20 cellular contexts compared by ENCODE assay signal in genomic region chr4:5368426-5368825, GRCh38.
DNase-seq lines count a peak whose midpoint lies in the region; ATAC-seq and TF ChIP-seq lines count a peak whose summit lies in the region.
"Had no signal": no experiment of that assay in that cellular context is flagged by ENCODE, and none has a peak within 500 bp of the region (broad histone marks: within the 10 kb centered on the region; RNA-seq: fewer than 3 reads in every experiment).

No MANE protein-coding gene starts in this region.

- no peak overlapping the region for H2AK9ac ChIP-seq in IMR-90 (replicated peaks; ENCODE audit: low read depth, low read length, poor library complexity)

- H3K9ac ChIP-seq in IMR-90 (ENCODE audit: low read depth, low read length) (no peak overlapping the region), neuronal stem cell (ENCODE audit: low read depth, low read length, poor library complexity) (no peak overlapping the region)
- H3K9ac ChIP-seq: BLaER1 had no signal

- H3K4me1 Mint-ChIP-seq in osteocyte (ENCODE audit: unreplicated experiment), result peaks cover 72% of the 10 kb centered on the region
- H3K4me1 Mint-ChIP-seq: CD14-positive monocyte; CD4-positive, alpha-beta memory T cell; CD4-positive, CD25-positive, alpha-beta regulatory T cell; CD8-positive, alpha-beta memory T cell had no signal

- in situ Hi-C loops in IMR-90 (cut with MboI; ENCODE audit: low sequenced_read_pairs), result no loop called here

- 0 out of 3 replicates have a peak overlapping the region, but pooled peaks have one; percentile 84 for H2BK15ac ChIP-seq in IMR-90 (ENCODE audit: low read depth, low read length)
- no peak overlapping the region for H2BK15ac ChIP-seq in neuronal stem cell (ENCODE audit: low read length)

- TF ChIP-seq CTCF in IMR-90 (conservative IDR thresholded peaks at IDR 0.05; ENCODE audit: low read depth, low read length) (no peak), osteocyte (IDR thresholded peaks at IDR 0.05) (no peak)

- TF ChIP-seq RAD21 in IMR-90 (IDR thresholded peaks at IDR 0.05; ENCODE audit: low read length), result no peak

- no peak overlapping the region for H4K5ac ChIP-seq in IMR-90 (ENCODE audit: low read depth, low read length)

- peak overlapping the region; percentile 77 for H2BK20ac ChIP-seq in IMR-90 (ENCODE audit: low read depth, low read length)

- H2AFZ ChIP-seq in IMR-90 (replicated peaks; ENCODE audit: low read length, poor library complexity) (peak overlapping the region; percentile 34), neuronal stem cell (ENCODE audit: low read length) (no peak overlapping the region)

- H3K79me1 ChIP-seq in IMR-90 (ENCODE audit: low read depth in 1 of 2, low read length in 2 of 2), result peaks cover 0 to 19% of the 10 kb centered on the region in 2 experiments; a peak in 2 of 4 replicates
- no peaks in the 10 kb centered on the region for H3K79me1 ChIP-seq in neuronal stem cell (ENCODE audit: low read depth, low read length)

- H4K8ac ChIP-seq in IMR-90 (ENCODE audit: low read depth in 2 of 2, low read length in 2 of 2) (no peak overlapping the region), neuronal stem cell (ENCODE audit: low read depth, low read length) (no peak overlapping the region)

- DNase-seq in IMR-90, result no peak
- peak; percentile 22 for DNase-seq in RPMI7951 (ENCODE audit: low read depth)
- DNase-seq in neuronal stem cell (ENCODE audit: low spot score), result no peak
- DNase-seq in osteocyte (ENCODE audit: extremely low spot score, unreplicated experiment), result peak; percentile 76
- DNase-seq in midbrain (lab: John Stamatoyannopoulos, UW), result no peak
- no peak for DNase-seq in DMS 273 treated with DMSO at 0.1 percent for 48 hours (lab: John Stamatoyannopoulos, UW)
- no peak for DNase-seq in ecto neural progenitor cell (ENCODE audit: low spot score)
- no peak for DNase-seq in head of caudate nucleus
- DNase-seq: 8988T; ACHN; BE2C; C1 segment of cervical spinal cord; CD4-positive, alpha-beta memory T cell; CD4-positive, CD25-positive, alpha-beta regulatory T cell; CD8-positive, alpha-beta memory T cell; COR-L47; DMS79 treated with DMSO at 0.1 percent for 48 hours; GF-D8 had no signal

- no peak for ATAC-seq in IMR-90 (ENCODE audit: low read depth)

- H3K4me3 Mint-ChIP-seq in osteocyte (ENCODE audit: unreplicated experiment), result no peak overlapping the region
- H3K4me3 Mint-ChIP-seq: CD14-positive monocyte; CD4-positive, alpha-beta memory T cell; CD4-positive, CD25-positive, alpha-beta regulatory T cell; CD8-positive, alpha-beta memory T cell had no signal

- no peak overlapping the region for H2BK12ac ChIP-seq in neuronal stem cell (ENCODE audit: low read length)

- no peak for TF ChIP-seq POLR2A in IMR-90 (IDR thresholded peaks at IDR 0.05; ENCODE audit: low read depth, low read length)

- H3K23ac ChIP-seq in IMR-90 (ENCODE audit: low read depth, low read length), result no peak overlapping the region
- no peak overlapping the region for H3K23ac ChIP-seq in neuronal stem cell (ENCODE audit: low read depth, low read length, poor library complexity)

- H3K4me3 ChIP-seq in IMR-90 (ENCODE audit: insufficient read depth, low read depth, low read length) (no peak overlapping the region), neuronal stem cell (ENCODE audit: low read length in 2 of 2) (no peak overlapping the region)
- H3K4me3 ChIP-seq: BLaER1 had no signal

- H2BK5ac ChIP-seq in IMR-90 (ENCODE audit: low read depth, low read length, poor library complexity, severe bottlenecking), result no peak overlapping the region
- H2BK5ac ChIP-seq in neuronal stem cell (ENCODE audit: low read length), result no peak overlapping the region

- no peak overlapping the region for H3K56ac ChIP-seq in IMR-90 (ENCODE audit: extremely low read depth, insufficient read depth, low read length)

- peak overlapping the region; percentile 75 for H3K4ac ChIP-seq in IMR-90 (ENCODE audit: low read depth, low read length)
- H3K4ac ChIP-seq in neuronal stem cell (ENCODE audit: low read length), result no peak overlapping the region

- H4K91ac ChIP-seq in IMR-90 (ENCODE audit: insufficient read depth, low read depth, low read length) (peak overlapping the region; percentile 73; the same call in 1 of the 2 replicates), neuronal stem cell (ENCODE audit: low read depth, low read length, poor library complexity) (no peak overlapping the region)

- H3K27me3 Mint-ChIP-seq in osteocyte (ENCODE audit: unreplicated experiment), result no peaks in the 10 kb centered on the region
- H3K27me3 Mint-ChIP-seq: CD4-positive, CD25-positive, alpha-beta regulatory T cell; CD8-positive, alpha-beta memory T cell had no signal

- no TSS peak for BruUV-seq in IMR-90 (replicated peaks; lab: Mats Ljungman, UMichigan)

- POLR2A ChIA-PET in IMR-90 (lab: Charles Lee; ENCODE audit: unreplicated experiment), result no interaction called here

- no CpG with 5 or more reads among the region's 3 CpGs for WGBS in IMR-90 (ENCODE audit: extremely low coverage in 2 of 2, insufficient read length in 1 of 2), 2 experiments
- WGBS in neuronal stem cell (ENCODE audit: extremely low coverage in 2 of 2, insufficient read length in 2 of 2, insufficient replicate concordance in 1 of 2), 2 donors, result no CpG with 5 or more reads among the region's 3 CpGs

- H3K14ac ChIP-seq in IMR-90 (replicated peaks; ENCODE audit: low read depth, low read length) (no peak overlapping the region), neuronal stem cell (ENCODE audit: low read length) (no peak overlapping the region)

- H3K27ac Mint-ChIP-seq in osteocyte (ENCODE audit: unreplicated experiment), result peak overlapping the region; percentile 69
- H3K27ac Mint-ChIP-seq: CD14-positive monocyte; CD4-positive, alpha-beta memory T cell; CD4-positive, CD25-positive, alpha-beta regulatory T cell had no signal

- H3K27me3 ChIP-seq in IMR-90 (ENCODE audit: control insufficient read depth, insufficient read depth, low read length) (no peaks in the 10 kb centered on the region), neuronal stem cell (ENCODE audit: control insufficient read depth in 3 of 3, insufficient read depth in 3 of 3, low read depth in 1 of 3, low read length in 3 of 3) (no peaks in the 10 kb centered on the region)
- H3K27me3 ChIP-seq: BE2C, BLaER1 had no signal

- H3K4me2 ChIP-seq in IMR-90 (ENCODE audit: low read depth, low read length) (no peak overlapping the region), neuronal stem cell (ENCODE audit: insufficient read depth, low read length, poor library complexity, severe bottlenecking) (no peak overlapping the region)
- H3K4me2 ChIP-seq: BLaER1 had no signal

- 0 out of 2 replicates have a peak, but pooled peaks cover under 1% of the 10 kb centered on the region for H3K9me3 ChIP-seq in IMR-90 (ENCODE audit: control insufficient read depth, insufficient read depth, low read length)
- no peaks in the 10 kb centered on the region for H3K9me3 ChIP-seq in neuronal stem cell (replicated peaks in 1 of 2; ENCODE audit: control insufficient read depth in 2 of 2, insufficient read depth in 1 of 2, low read depth in 1 of 2, low read length in 2 of 2)
- H3K9me3 ChIP-seq: BE2C, BLaER1 had no signal

- H3K4me1 ChIP-seq in IMR-90 (ENCODE audit: control insufficient read depth, insufficient read depth, low read length), result peaks cover 13% of the 10 kb centered on the region
- H3K4me1 ChIP-seq in neuronal stem cell (ENCODE audit: control insufficient read depth in 2 of 2, insufficient read depth in 1 of 2, low read depth in 1 of 2, low read length in 2 of 2), result peaks cover 0 to 7% of the 10 kb centered on the region in 2 donors
- H3K4me1 ChIP-seq: BE2C, BLaER1 had no signal

- dilution Hi-C loops in IMR-90 (cut with HindIII; ENCODE audit: low sequenced_read_pairs, unreplicated experiment), result no loop called here

- H2AK5ac ChIP-seq in IMR-90 (ENCODE audit: low read depth, low read length) (peak overlapping the region; percentile 89; the same call in 1 of the 2 replicates), neuronal stem cell (ENCODE audit: low read depth, low read length) (no peak overlapping the region)

- peaks cover 34% of the 10 kb centered on the region for H3K9me1 ChIP-seq in IMR-90 (ENCODE audit: insufficient read depth, low read length)

- H3K27ac ChIP-seq in IMR-90 (ENCODE audit: insufficient read depth, low read length) (no peak overlapping the region), neuronal stem cell (replicated peaks; ENCODE audit: low read length) (no peak overlapping the region)
- H3K27ac ChIP-seq: BLaER1 had no signal

- H3K18ac ChIP-seq in IMR-90 (ENCODE audit: low read depth, low read length) (no peak overlapping the region), neuronal stem cell (ENCODE audit: low read length) (peak overlapping the region; percentile 63)

- H4K20me1 ChIP-seq in IMR-90 (ENCODE audit: insufficient read depth, low read length), result no peaks in the 10 kb centered on the region; the same call in 1 of the 2 replicates

- peak overlapping the region; percentile 59 for H2BK120ac ChIP-seq in IMR-90 (ENCODE audit: low read depth, low read length)
- no peak overlapping the region for H2BK120ac ChIP-seq in neuronal stem cell (ENCODE audit: low read depth, low read length)

- intact Hi-C loops in IMR-90 (cut with micrococcal nuclease), result no loop called here
- intact Hi-C loops in head of caudate nucleus (cut with DNase I), result no loop called here

- H3K36me3 Mint-ChIP-seq in osteocyte (ENCODE audit: unreplicated experiment), result peaks cover 2% of the 10 kb centered on the region
- H3K36me3 Mint-ChIP-seq: CD14-positive monocyte; CD4-positive, alpha-beta memory T cell; CD4-positive, CD25-positive, alpha-beta regulatory T cell had no signal

- CTCF ChIA-PET in IMR-90 (lab: Yijun Ruan, JAX), result interaction anchor here (1.2 kb wide), 1 partner anchor 92 kb away, joined by 3 read pairs; no protein-coding TSS in a partner anchor

- H3K36me3 ChIP-seq in IMR-90 (ENCODE audit: control insufficient read depth, insufficient read depth, low read length), result no peaks in the 10 kb centered on the region
- H3K36me3 ChIP-seq in neuronal stem cell (replicated peaks in 1 of 2; ENCODE audit: control insufficient read depth in 2 of 2, insufficient read depth in 2 of 2, low read length in 2 of 2), result no peaks in the 10 kb centered on the region
- H3K36me3 ChIP-seq: BE2C, BLaER1 had no signal

- H3K9me3 Mint-ChIP-seq in osteocyte (ENCODE audit: unreplicated experiment), result no peaks in the 10 kb centered on the region

TF ChIP-seq in IMR-90, 13 proteins besides CTCF, POLR2A, EP300 and RAD21 (continues in another document):
- TF ChIP-seq USF2 (IDR thresholded peaks at IDR 0.05; ENCODE audit: low read depth, low read length) (no peak), CHD1 (IDR thresholded peaks at IDR 0.05; ENCODE audit: low read depth, low read length) (no peak), RCOR1 (IDR thresholded peaks at IDR 0.05; ENCODE audit: insufficient replicate concordance, low read length) (no peak), MAZ (IDR thresholded peaks at IDR 0.05; ENCODE audit: borderline replicate concordance, low read depth, low read length) (no peak), RFX5 (IDR thresholded peaks at IDR 0.05; ENCODE audit: low read depth, low read length) (no peak)

Comparison
In these comparisons a context has a peak if more than half of its experiments do, and no peak if none do; other contexts are left out.
1. DNase-seq: peak in RPMI7951 (single experiment) and osteocyte (single experiment); none in IMR-90 (single experiment), neuronal stem cell (single experiment), midbrain (single experiment), DMS 273 treated with DMSO at 0.1 percent for 48 hours (single experiment), ecto neural progenitor cell (single experiment) and head of caudate nucleus (0 of 42).